ENCODE assay signal across 1 cellular context in genomic region chr6:156336096-156336495, GRCh38.
TF ChIP-seq lines count a peak whose summit lies in the region.

No MANE protein-coding gene starts in this region.

TF ChIP-seq in WTC11, 78 proteins besides CTCF, POLR2A, EP300 and RAD21 (continued from another document):
- TF ChIP-seq AFF4 (CRISPR knock-in tag; IDR thresholded peaks at IDR 0.05; ENCODE audit: borderline replicate concordance) (no peak), ATF2 (CRISPR knock-in tag; IDR thresholded peaks at IDR 0.05; ENCODE audit: borderline replicate concordance, low read depth) (no peak), ARID4B (CRISPR knock-in tag; IDR thresholded peaks at IDR 0.05; ENCODE audit: borderline replicate concordance) (no peak), CDX4 (CRISPR knock-in tag; IDR thresholded peaks at IDR 0.05; ENCODE audit: borderline replicate concordance) (no peak), ZNF219 (CRISPR knock-in tag; IDR thresholded peaks at IDR 0.05; ENCODE audit: borderline replicate concordance) (no peak), AR (CRISPR knock-in tag; IDR thresholded peaks at IDR 0.05) (no peak)
